ENCODE assay signal across 8 cellular contexts in genomic region chr7:143884978-143885559, GRCh38. TPM values are rescaled to one million over a fixed set of nuclear protein-coding genes. Genes with fewer than 3 reads are reported as not detected.
DNase-seq lines count a peak whose midpoint lies in the region; ATAC-seq and TF ChIP-seq lines count a peak whose summit lies in the region.

No MANE protein-coding gene starts in this region.

- ATAC-seq in GM18909 (IDR thresholded peaks at IDR 0.05; ENCODE audit: poor library complexity, unreplicated experiment) (peak; percentile 91), HG03060 (IDR thresholded peaks at IDR 0.05; ENCODE audit: low read depth, unreplicated experiment) (peak; percentile 49), T-helper 17 cell (no peak), upper lobe of right lung (peak; percentile 52)

- H3K27ac Mint-ChIP-seq in T-helper 17 cell = no peak overlapping the region

- no peak for TF ChIP-seq CTCF in esophagus squamous epithelium (IDR thresholded peaks at IDR 0.05)
- no peak for TF ChIP-seq CTCF in upper lobe of right lung (IDR thresholded peaks at IDR 0.05)

- 15 to 17% methylated on average over 19 to 26 of the region's 38 CpGs for WGBS in esophagus squamous epithelium, 2 donors

- H3K36me3 ChIP-seq in esophagus squamous epithelium = peaks cover 0 to 8% (median 0%) of the 10 kb centered on the region in 3 donors
- no peaks in the 10 kb centered on the region for H3K36me3 ChIP-seq in muscle layer of colon (ENCODE audit: insufficient read depth, low read length)
- H3K36me3 ChIP-seq in upper lobe of right lung = no peaks in the 10 kb centered on the region

- H3K27me3 Mint-ChIP-seq in T-helper 17 cell = peaks cover 27% of the 10 kb centered on the region

- no peak for TF ChIP-seq POLR2A in esophagus squamous epithelium (IDR thresholded peaks at IDR 0.05)

- peaks cover 18% of the 10 kb centered on the region for H3K4me1 Mint-ChIP-seq in T-helper 17 cell

- intact Hi-C loops in esophagus squamous epithelium (cut with DNase I) = no loop called here
- intact Hi-C loops in upper lobe of right lung (cut with DNase I) = no loop called here

- H3K9me3 ChIP-seq in T-helper 17 cell (ENCODE audit: control insufficient read depth, low read length, poor library complexity, severe bottlenecking) (no peaks in the 10 kb centered on the region), esophagus squamous epithelium (no peaks in the 10 kb centered on the region), muscle layer of colon (ENCODE audit: low read length) (no peaks in the 10 kb centered on the region), upper lobe of right lung (no peaks in the 10 kb centered on the region)

- peak; percentile 95 for DNase-seq in AG08396 (ENCODE audit: low spot score)
- DNase-seq in T-helper 17 cell = no peak
- no peak for DNase-seq in esophagus squamous epithelium (lab: John Stamatoyannopoulos, UW)
- no peak for DNase-seq in upper lobe of right lung
- DNase-seq in activated effector memory CD4-positive, alpha-beta T cell treated with Interleukin-2 at 50 U/mL for 16 hours = no peak

- H3K4me3 Mint-ChIP-seq in T-helper 17 cell = peak overlapping the region; percentile 41

- peaks cover 0 to 38% (median 0%) of the 10 kb centered on the region in 3 donors for H3K4me1 ChIP-seq in esophagus squamous epithelium
- peaks cover 9% of the 10 kb centered on the region for H3K4me1 ChIP-seq in muscle layer of colon (ENCODE audit: insufficient read depth, low read length)
- peaks cover 4% of the 10 kb centered on the region for H3K4me1 ChIP-seq in upper lobe of right lung

- H3K4me3 ChIP-seq in esophagus squamous epithelium (peak overlapping the region in 3 of 4 donors; percentile 41 to 62 (median 46)), muscle layer of colon (ENCODE audit: low read depth in 1 of 2, low read length in 2 of 2) (peak overlapping the region; percentile 34 to 65), upper lobe of right lung (peak overlapping the region; percentile 44)

- no peak overlapping the region for H3K9ac ChIP-seq in muscle layer of colon (ENCODE audit: low read length)

- H3K27me3 ChIP-seq in esophagus squamous epithelium = no peaks in the 10 kb centered on the region
- no peaks in the 10 kb centered on the region for H3K27me3 ChIP-seq in muscle layer of colon (ENCODE audit: control insufficient read depth in 1 of 2, insufficient read depth in 2 of 2, low read length in 2 of 2)
- H3K27me3 ChIP-seq in upper lobe of right lung = peaks cover 8% of the 10 kb centered on the region

- H3K27ac ChIP-seq in esophagus squamous epithelium (peak overlapping the region in 3 of 4 donors; percentile 47 to 63 (median 53)), muscle layer of colon (ENCODE audit: low read depth, low read length) (peak overlapping the region; percentile 53), upper lobe of right lung (no peak overlapping the region)

- peaks cover 5% of the 10 kb centered on the region for H3K36me3 Mint-ChIP-seq in T-helper 17 cell (ENCODE audit: low read depth)

RNA-seq across cellular contexts. Expression of gene TCAF1, which starts 16.9 kb away (rescaled TPM):
- total RNA-seq in T-helper 17 cell (10 to 100 TPM in 1 of 2 donors, 1 to 10 TPM in 1; 9.5 to 10.9 TPM), esophagus squamous epithelium (10 to 100 TPM in 2 of 4 donors, 1 to 10 TPM in 2; 8.1 to 25.4 (median 13.2) TPM), upper lobe of right lung (42.6 TPM)

RNA-seq across cellular contexts. Expression of gene OR2F2, which starts 50.0 kb away (rescaled TPM):
- total RNA-seq in T-helper 17 cell = not detected
- total RNA-seq in esophagus squamous epithelium = not detected
- not detected for total RNA-seq in upper lobe of right lung
